22 cellular contexts compared by ENCODE assay signal in the genomic region with DNA sequence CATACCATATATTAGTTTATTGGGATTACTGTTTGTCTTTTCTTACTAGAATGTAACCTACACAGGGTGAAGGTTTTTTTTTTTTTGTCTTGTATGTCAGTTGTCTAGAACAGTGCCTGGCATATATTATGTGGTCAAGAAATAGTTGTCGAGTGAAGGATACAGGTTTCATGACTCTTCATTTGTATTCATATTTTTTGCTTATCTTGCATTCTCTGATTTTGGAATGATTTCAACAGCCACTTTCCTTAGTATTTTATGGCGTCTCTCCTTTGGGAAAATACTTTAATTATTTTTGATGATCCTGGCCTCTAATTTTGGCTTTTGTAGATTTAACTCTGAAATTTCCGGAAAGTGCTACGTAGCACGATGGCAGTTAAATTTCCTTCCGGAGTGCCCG. TPM values are rescaled to one million over a fixed set of nuclear protein-coding genes. Genes with fewer than 3 reads are reported as not detected.
DNase-seq lines count a peak whose midpoint lies in the region; ATAC-seq, FAIRE-seq and TF ChIP-seq lines count a peak whose summit lies in the region.
"Had no signal": no experiment of that assay in that cellular context is flagged by ENCODE, and none has a peak within 500 bp of the region (broad histone marks: within the 10 kb centered on the region; RNA-seq: fewer than 3 reads in every experiment).

No MANE protein-coding gene starts in this region.

- DNase-seq in activated T-cell treated with anti-CD3 and anti-CD28 coated beads, Interleukin-2, amount 50 U/mL, for 24 hours: no peak
- DNase-seq in activated T-cell treated with anti-CD3 and anti-CD28 coated beads, Interleukin-2, amount 50 U/mL, for 4 hours: no peak
- no peak for DNase-seq in stimulated activated naive CD8-positive, alpha-beta T cell treated with anti-CD3 and anti-CD28 coated beads, Interleukin-15, amount 100 ng/mL, for 72 hours
- DNase-seq in K562 (ENCODE audit: extremely low read depth in 1 of 4, low spot score in 3 of 4): no peak
- DNase-seq: 8988T; BE2C; C1 segment of cervical spinal cord; CD4-positive, CD25-positive, alpha-beta regulatory T cell; CD8-positive, alpha-beta memory T cell; COR-L47; HCEC 1CT had no signal

- no peak overlapping the region for H2AFZ ChIP-seq in K562 (ENCODE audit: low read depth, low read length)
- H2AFZ ChIP-seq: GM23338 had no signal

- peaks cover 100% of the 10 kb centered on the region for H3K79me2 ChIP-seq in K562 (ENCODE audit: control insufficient read depth, insufficient read depth, low read length)

- BruUV-seq in K562 (replicated peaks; lab: Mats Ljungman, UMichigan): no TSS peak

- TF ChIP-seq RAD21 in K562 (CRISPR knock-in tag; conservative IDR thresholded peaks at IDR 0.05 in 1 of 2, IDR thresholded peaks at IDR 0.05 in 1 of 2): no peak

- H3K27ac Mint-ChIP-seq in activated T-cell treated with anti-CD3 and anti-CD28 coated beads, Interleukin-2, amount 50 U/mL, for 24 hours: peak overlapping the region; percentile 68
- peak overlapping the region; percentile 61 for H3K27ac Mint-ChIP-seq in stimulated activated naive CD8-positive, alpha-beta T cell treated with anti-CD3 and anti-CD28 coated beads, Interleukin-15, Interleukin-2, amounts not matched to agents 100 ng/mL and 50 ng/mL, for 24 hours
- no peak overlapping the region for H3K27ac Mint-ChIP-seq in stimulated activated naive CD8-positive, alpha-beta T cell treated with anti-CD3 and anti-CD28 coated beads, Interleukin-15, amount 100 ng/mL, for 72 hours
- H3K27ac Mint-ChIP-seq: CD4-positive, CD25-positive, alpha-beta regulatory T cell; GM23338 had no signal

- H3K27me3 Mint-ChIP-seq in activated T-cell treated with anti-CD3 and anti-CD28 coated beads, Interleukin-2, amount 50 U/mL, for 24 hours: no peaks in the 10 kb centered on the region
- H3K27me3 Mint-ChIP-seq in activated T-cell treated with anti-CD3 and anti-CD28 coated beads, Interleukin-2, amount 50 U/mL, for 4 hours (ENCODE audit: low read depth): no peaks in the 10 kb centered on the region
- no peaks in the 10 kb centered on the region for H3K27me3 Mint-ChIP-seq in stimulated activated naive CD8-positive, alpha-beta T cell treated with anti-CD3 and anti-CD28 coated beads, Interleukin-15, Interleukin-2, amounts not matched to agents 100 ng/mL and 50 ng/mL, for 24 hours
- H3K27me3 Mint-ChIP-seq in stimulated activated naive CD8-positive, alpha-beta T cell treated with anti-CD3 and anti-CD28 coated beads, Interleukin-15, amount 100 ng/mL, for 72 hours: no peaks in the 10 kb centered on the region
- H3K27me3 Mint-ChIP-seq: CD4-positive, CD25-positive, alpha-beta regulatory T cell; CD8-positive, alpha-beta memory T cell had no signal

- no peaks in the 10 kb centered on the region for H3K27me3 ChIP-seq in K562 (ENCODE audit: control insufficient read depth in 2 of 2, insufficient read depth in 2 of 2, low read length in 2 of 2)
- H3K27me3 ChIP-seq: BE2C had no signal

- no peak overlapping the region for H3K4me2 ChIP-seq in K562 (ENCODE audit: insufficient read depth, low read length)
- H3K4me2 ChIP-seq: GM23338 had no signal

- H3K27ac ChIP-seq in K562 (ENCODE audit: extremely low read depth, low read depth, low read length): no peak overlapping the region

- no peak for TF ChIP-seq POLR2A in K562 (conservative IDR thresholded peaks at IDR 0.05)

- H3K4me1 ChIP-seq in K562 (replicated peaks in 1 of 2; ENCODE audit: control insufficient read depth in 2 of 2, insufficient read depth in 2 of 2, low read length in 2 of 2): peaks cover 5 to 15% of the 10 kb centered on the region in 2 experiments; a peak in 4 of 5 replicates
- H3K4me1 ChIP-seq: BE2C had no signal

- no peaks in the 10 kb centered on the region for H3K9me3 Mint-ChIP-seq in activated T-cell treated with anti-CD3 and anti-CD28 coated beads, Interleukin-2, amount 50 U/mL, for 24 hours
- peaks cover 1% of the 10 kb centered on the region for H3K9me3 Mint-ChIP-seq in activated T-cell treated with anti-CD3 and anti-CD28 coated beads, Interleukin-2, amount 50 U/mL, for 4 hours
- H3K9me3 Mint-ChIP-seq in stimulated activated naive CD8-positive, alpha-beta T cell treated with anti-CD3 and anti-CD28 coated beads, Interleukin-15, Interleukin-2, amounts not matched to agents 100 ng/mL and 50 ng/mL, for 24 hours: no peaks in the 10 kb centered on the region
- H3K9me3 Mint-ChIP-seq in stimulated activated naive CD8-positive, alpha-beta T cell treated with anti-CD3 and anti-CD28 coated beads, Interleukin-15, amount 100 ng/mL, for 72 hours: no peaks in the 10 kb centered on the region
- H3K9me3 Mint-ChIP-seq: GM23338 had no signal

- 72% methylated on average over 7 of the region's 7 CpGs for WGBS in K562 (ENCODE audit: insufficient coverage, low coverage, missing lambda C conversion rate)

- in situ Hi-C loops in K562 (cut with MboI): no loop called here

- no peaks in the 10 kb centered on the region for H3K9me1 ChIP-seq in K562 (ENCODE audit: control insufficient read depth, insufficient read depth, low read length)

- peaks cover 9% of the 10 kb centered on the region for H3K36me3 ChIP-seq in K562 (ENCODE audit: control insufficient read depth, insufficient read depth, low read length)

- H3K4me3 Mint-ChIP-seq in activated T-cell treated with anti-CD3 and anti-CD28 coated beads, Interleukin-2, amount 50 U/mL, for 24 hours: no peak overlapping the region
- H3K4me3 Mint-ChIP-seq in activated T-cell treated with anti-CD3 and anti-CD28 coated beads, Interleukin-2, amount 50 U/mL, for 4 hours: no peak overlapping the region
- no peak overlapping the region for H3K4me3 Mint-ChIP-seq in stimulated activated naive CD8-positive, alpha-beta T cell treated with anti-CD3 and anti-CD28 coated beads, Interleukin-15, Interleukin-2, amounts not matched to agents 100 ng/mL and 50 ng/mL, for 24 hours
- no peak overlapping the region for H3K4me3 Mint-ChIP-seq in stimulated activated naive CD8-positive, alpha-beta T cell treated with anti-CD3 and anti-CD28 coated beads, Interleukin-15, amount 100 ng/mL, for 72 hours
- H3K4me3 Mint-ChIP-seq: GM23338 had no signal

- H3K4me1 Mint-ChIP-seq in activated T-cell treated with anti-CD3 and anti-CD28 coated beads, Interleukin-2, amount 50 U/mL, for 24 hours (ENCODE audit: low read depth): peaks cover 88% of the 10 kb centered on the region
- H3K4me1 Mint-ChIP-seq in activated T-cell treated with anti-CD3 and anti-CD28 coated beads, Interleukin-2, amount 50 U/mL, for 4 hours (ENCODE audit: low read depth): peaks cover 84% of the 10 kb centered on the region
- peaks cover 94% of the 10 kb centered on the region for H3K4me1 Mint-ChIP-seq in stimulated activated naive CD8-positive, alpha-beta T cell treated with anti-CD3 and anti-CD28 coated beads, Interleukin-15, Interleukin-2, amounts not matched to agents 100 ng/mL and 50 ng/mL, for 24 hours (ENCODE audit: low read depth)
- peaks cover 79% of the 10 kb centered on the region for H3K4me1 Mint-ChIP-seq in stimulated activated naive CD8-positive, alpha-beta T cell treated with anti-CD3 and anti-CD28 coated beads, Interleukin-15, amount 100 ng/mL, for 72 hours

- ATAC-seq in activated T-cell treated with anti-CD3 and anti-CD28 coated beads, Interleukin-2, amount 50 U/mL, for 4 hours: no peak
- ATAC-seq in stimulated activated naive CD8-positive, alpha-beta T cell treated with anti-CD3 and anti-CD28 coated beads, Interleukin-15, amount 100 ng/mL, for 72 hours: no peak
- ATAC-seq in K562 (no peak), GM18502 (IDR thresholded peaks at IDR 0.05; ENCODE audit: poor library complexity, unreplicated experiment) (no peak), HG03432 (IDR thresholded peaks at IDR 0.05; ENCODE audit: unreplicated experiment) (no peak), HG03196 (IDR thresholded peaks at IDR 0.05; ENCODE audit: unreplicated experiment) (no peak)
- ATAC-seq: GM23338 had no signal

- POLR2A ChIA-PET in K562 (lab: Yijun Ruan, JAX): interaction anchor here (0.5 to 1.6 kb wide), 5 partner anchors 8 to 57 kb away, joined by 3 to 7 read pairs (median 4); partner anchors contain the start of gene RBM33

- H3K36me3 Mint-ChIP-seq in activated T-cell treated with anti-CD3 and anti-CD28 coated beads, Interleukin-2, amount 50 U/mL, for 24 hours (ENCODE audit: low read depth): peaks cover 38% of the 10 kb centered on the region
- peaks cover 18% of the 10 kb centered on the region for H3K36me3 Mint-ChIP-seq in activated T-cell treated with anti-CD3 and anti-CD28 coated beads, Interleukin-2, amount 50 U/mL, for 4 hours (ENCODE audit: insufficient read depth)
- H3K36me3 Mint-ChIP-seq in stimulated activated naive CD8-positive, alpha-beta T cell treated with anti-CD3 and anti-CD28 coated beads, Interleukin-15, Interleukin-2, amounts not matched to agents 100 ng/mL and 50 ng/mL, for 24 hours (ENCODE audit: low read depth): peaks cover 30% of the 10 kb centered on the region

- CTCF ChIA-PET in K562 (lab: Yijun Ruan, JAX; ENCODE audit: low intra/inter-chr PET ratio): no interaction called here

- no peak for TF ChIP-seq CTCF in K562 (IDR thresholded peaks at IDR 0.05 in 2 of 3, conservative IDR thresholded peaks at IDR 0.05 in 1 of 3; ENCODE audit: insufficient read depth in 2 of 3, low read depth in 1 of 3, low read length in 3 of 3)

- peaks cover 34% of the 10 kb centered on the region for H4K20me1 ChIP-seq in K562 (replicated peaks; ENCODE audit: control insufficient read depth, insufficient read depth, low read length)

- FAIRE-seq in K562 (lab: Jason Lieb, UNC): no peak
- FAIRE-seq: D721Med, G401.6, GM12891, GM18507, H54, HTR-8/SVneo had no signal

- intact Hi-C loops in K562 (cut with micrococcal nuclease): no loop called here

- H3K9me3 ChIP-seq in K562 (replicated peaks; ENCODE audit: control insufficient read depth, insufficient read depth, low read depth, low read length): no peaks in the 10 kb centered on the region
- H3K9me3 ChIP-seq: BE2C had no signal

- no peak overlapping the region for H3K9ac ChIP-seq in K562 (ENCODE audit: insufficient read depth in 1 of 2, low read depth in 2 of 2, low read length in 2 of 2)

- no peak overlapping the region for H3K4me3 ChIP-seq in K562
- H3K4me3 ChIP-seq: GM23338 had no signal

- no peak for TF ChIP-seq EP300 in K562 (IDR thresholded peaks at IDR 0.05; ENCODE audit: low read length)

RNA-seq across cellular contexts. Expression of gene RBM33, which starts 12.4 kb away (rescaled TPM):
- total RNA-seq in activated T-cell treated with anti-CD3 and anti-CD28 coated beads, Interleukin-2, amount 50 U/mL, for 4 hours: 10 to 100 TPM; 63.3 to 70.5 (median 66.4) TPM
- 115 and 326 TPM in 2 replicates for total RNA-seq in K562 (2011; cell fraction: chromatin; rRNA removed; ENCODE audit: low replicate concordance)
- 62.0 and 78.6 TPM in 2 replicates for total RNA-seq in K562 (2011; cell fraction: nucleolus; rRNA removed)
- 144 and 212 TPM in 2 replicates for total RNA-seq in K562 (2011; cell fraction: nucleoplasm; rRNA removed)
- total RNA-seq in K562 (2014; rRNA removed) (29.9 and 41.8 TPM in 2 replicates), K562 (2014; rRNA removed; fragmentation: Illumina TruSeq; extraction: Trizol) (39.3 and 47.4 TPM in 2 replicates), K562 (2015; rRNA removed; fragmentation: Illumina TruSeq; extraction: Trizol) (32.8 and 33.9 TPM in 2 replicates), K562 (2021) (67.6 and 80.7 TPM in 2 replicates)
- polyA plus RNA-seq in K562 (2011; rRNA removed) (16.1 and 17.0 TPM in 2 replicates), K562 (2014; fragmentation: Illumina TruSeq; extraction: Trizol) (23.0 and 28.7 TPM in 2 replicates), K562 (2014; fragmentation: Nextera tagmentation; extraction: Ambion mirVana) (1 to 10 TPM; 4.4 to 4.7 TPM), K562 (2014; rRNA removed) (27.3 and 31.7 TPM in 2 replicates)
- 11.1 and 15.9 TPM in 2 replicates for polyA plus RNA-seq in K562 (2011; cell fraction: cytosol; rRNA removed)
- 97.0 and 123 TPM in 2 replicates for polyA plus RNA-seq in K562 (2011; cell fraction: nucleus; rRNA removed)
- 23.0 and 24.9 TPM in 2 replicates for polyA plus RNA-seq in K562 (2012)
- polyA minus RNA-seq in K562 (2011; rRNA and poly(A)+ RNA removed): 84.2 and 91.2 TPM in 2 replicates
- 23.9 and 28.3 TPM in 2 replicates for polyA minus RNA-seq in K562 (2011; cell fraction: cytosol; rRNA and poly(A)+ RNA removed)
- 74.0 and 74.6 TPM in 2 replicates for polyA minus RNA-seq in K562 (2011; cell fraction: nucleus; rRNA and poly(A)+ RNA removed)

Comparison
In these comparisons a context has a peak if more than half of its experiments do, and no peak if none do; other contexts are left out.
1. H3K27ac Mint-ChIP-seq: peak in activated T-cell treated with anti-CD3 and anti-CD28 coated beads, Interleukin-2, amount 50 U/mL, for 24 hours (single experiment) and stimulated activated naive CD8-positive, alpha-beta T cell treated with anti-CD3 and anti-CD28 coated beads, Interleukin-15, Interleukin-2, amounts not matched to agents 100 ng/mL and 50 ng/mL, for 24 hours (single experiment); none in stimulated activated naive CD8-positive, alpha-beta T cell treated with anti-CD3 and anti-CD28 coated beads, Interleukin-15, amount 100 ng/mL, for 72 hours (0 of 2).